10 cellular contexts compared by ENCODE assay signal in genomic region chr12:118052324-118053070, GRCh38. TPM values are rescaled to one million over a fixed set of nuclear protein-coding genes. Genes with fewer than 3 reads are reported as not detected.
DNase-seq lines count a peak whose midpoint lies in the region; ATAC-seq and TF ChIP-seq lines count a peak whose summit lies in the region.
"Had no signal": no experiment of that assay in that cellular context is flagged by ENCODE, and none has a peak within 500 bp of the region (broad histone marks: within the 10 kb centered on the region; RNA-seq: fewer than 3 reads in every experiment).

No MANE protein-coding gene starts in this region.

- CTCF ChIA-PET in CD4-positive, alpha-beta T cell (lab: Charles Lee): no interaction called here

- peaks cover 22% of the 10 kb centered on the region for H3K4me1 Mint-ChIP-seq in CD4-positive, alpha-beta T cell (ENCODE audit: low read depth)

- peaks cover 52% of the 10 kb centered on the region for H3K36me3 Mint-ChIP-seq in CD4-positive, alpha-beta T cell (ENCODE audit: low read depth)

- H3K4me3 ChIP-seq in NB4 (ENCODE audit: low read depth, low read length) (no peak overlapping the region), lower leg skin (ENCODE audit: low read depth, poor library complexity, severe bottlenecking) (no peak overlapping the region)

- no peaks in the 10 kb centered on the region for H3K9me3 ChIP-seq in CD4-positive, alpha-beta T cell (ENCODE audit: control insufficient read depth, low read length)
- H3K9me3 ChIP-seq: neutrophil had no signal

- H3K27me3 Mint-ChIP-seq in CD4-positive, alpha-beta T cell: no peaks in the 10 kb centered on the region

- DNase-seq in CD4-positive, alpha-beta T cell: no peak
- peak; percentile 70 for DNase-seq in NB4 (ENCODE audit: low read depth)
- peak; percentile 72 to 91 for DNase-seq in lower leg skin (ENCODE audit: low spot score in 2 of 2)
- peak; percentile 48 for DNase-seq in superior temporal gyrus (ENCODE audit: extremely low spot score)
- no peak for DNase-seq in middle frontal gyrus (ENCODE audit: extremely low spot score, low spot score)
- no peak for DNase-seq in NCI-H1048 (lab: John Stamatoyannopoulos, UW)
- no peak for DNase-seq in D341Med (ENCODE audit: low spot score)

- intact Hi-C loops in CD4-positive, alpha-beta T cell (cut with DNase I, micrococcal nuclease): no loop called here
- intact Hi-C loops in lower leg skin (cut with DNase I; ENCODE audit: low total_unique reads): no loop called here

- H3K4me3 Mint-ChIP-seq in CD4-positive, alpha-beta T cell: no peak overlapping the region

- TF ChIP-seq POLR2A in NB4 (IDR thresholded peaks at IDR 0.05; ENCODE audit: extremely low read depth, insufficient read length): no peak
- no peak for TF ChIP-seq POLR2A in lower leg skin (IDR thresholded peaks at IDR 0.05)

- H3K9me3 Mint-ChIP-seq in CD4-positive, alpha-beta T cell: no peaks in the 10 kb centered on the region

- TF ChIP-seq CTCF in CD4-positive, alpha-beta T cell (IDR thresholded peaks at IDR 0.05): no peak
- no peak for TF ChIP-seq CTCF in NB4 (IDR thresholded peaks at IDR 0.05; ENCODE audit: low read depth, low read length)
- TF ChIP-seq CTCF in lower leg skin (IDR thresholded peaks at IDR 0.05): peak in 1 of 3 donors; percentile 69

- ATAC-seq in CD4-positive, alpha-beta T cell (ENCODE audit: poor library complexity): no peak

- no peak overlapping the region for H3K27ac ChIP-seq in CD4-positive, alpha-beta T cell (ENCODE audit: low read depth, low read length)
- H3K27ac ChIP-seq in cingulate gyrus (ENCODE audit: low read depth, low read length): peak overlapping the region; percentile 75
- H3K27ac ChIP-seq: HL-60, neutrophil had no signal

- H3K27me3 ChIP-seq in CD4-positive, alpha-beta T cell (ENCODE audit: control insufficient read depth, insufficient read depth, low read length): no peaks in the 10 kb centered on the region
- H3K27me3 ChIP-seq: neutrophil had no signal

- peak overlapping the region; percentile 79 for H3K27ac Mint-ChIP-seq in CD4-positive, alpha-beta T cell

- WGBS in lower leg skin, 2 donors: 46 to 56% methylated on average over 14 of the region's 14 CpGs

- POLR2A ChIA-PET in CD4-positive, alpha-beta T cell (lab: Charles Lee): interaction anchor here (0.8 kb wide), 1 partner anchor 19 kb away, joined by 3 read pairs; no protein-coding TSS in a partner anchor

RNA-seq across cellular contexts. Expression of gene WSB2, which starts 8.5 kb away (rescaled TPM):
- 10 to 100 TPM; 12.0 to 13.4 TPM for total RNA-seq in CD4-positive, alpha-beta T cell
- 10 to 100 TPM; 45.2 to 65.6 (median 53.0) TPM for total RNA-seq in lower leg skin

RNA-seq across cellular contexts. Expression of gene RFC5, which starts 36.0 kb away (rescaled TPM):
- 1 to 10 TPM; 8.7 to 9.1 TPM for total RNA-seq in CD4-positive, alpha-beta T cell
- total RNA-seq in lower leg skin: 10 to 100 TPM in 3 of 4 donors, 1 to 10 TPM in 1; 6.2 to 14.3 (median 11.3) TPM

RNA-seq across cellular contexts. Expression of gene VSIG10, which starts 51.3 kb away (rescaled TPM):
- 1 to 10 TPM; 2.2 TPM for total RNA-seq in CD4-positive, alpha-beta T cell
- total RNA-seq in lower leg skin: 10 to 100 TPM; 17.1 to 40.1 (median 29.4) TPM

Comparison
In these comparisons a context has a peak if more than half of its experiments do, and no peak if none do; other contexts are left out.
1. DNase-seq: peak in NB4 (single experiment), lower leg skin (2 of 2) and superior temporal gyrus (single experiment); none in CD4-positive, alpha-beta T cell (0 of 10), middle frontal gyrus (single experiment), NCI-H1048 (single experiment) and D341Med (single experiment).
2. RNA of gene VSIG10, which starts 51.3 kb away (total RNA-seq): 17.1 to 40.1 TPM in lower leg skin; 2.2 TPM in CD4-positive, alpha-beta T cell; every median in the first group is over 4 times any median in the second.